ENCODE assay signal across 8 cellular contexts in the genomic region with DNA sequence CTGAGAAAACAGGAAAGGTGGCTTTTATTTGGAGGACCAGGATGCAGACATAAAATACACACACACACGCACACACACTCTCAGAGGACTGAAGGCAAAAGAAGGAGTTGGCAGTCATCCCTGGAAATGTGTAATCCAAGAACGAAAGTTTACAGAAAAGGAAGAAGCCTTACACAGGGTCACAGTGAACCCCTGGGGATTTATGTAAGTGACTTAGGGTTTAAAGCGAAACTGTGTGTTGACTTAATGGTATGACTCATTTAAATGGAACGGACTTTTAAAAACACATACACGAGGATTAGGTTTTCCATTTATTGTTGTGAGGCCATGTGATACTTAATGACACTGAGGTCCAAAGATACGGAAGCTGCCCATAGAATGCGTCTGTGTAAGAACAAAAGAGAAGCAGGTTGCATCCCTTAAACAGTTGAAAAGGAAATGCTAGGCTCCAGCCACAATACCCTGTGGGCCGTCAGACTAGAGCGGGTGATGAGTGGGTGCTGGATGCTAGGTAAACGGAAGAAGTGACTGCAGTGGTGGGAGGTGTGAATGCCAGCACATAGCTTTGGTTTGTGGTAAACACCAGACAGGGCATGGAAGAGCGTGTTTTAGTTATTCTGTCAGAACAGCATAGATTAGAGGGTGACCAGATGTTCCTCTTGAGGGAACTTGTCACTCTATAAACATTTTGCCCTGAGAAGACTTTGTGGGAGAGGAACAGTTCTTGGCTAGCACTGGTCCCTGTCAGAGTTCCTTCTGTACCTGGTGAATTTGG. TPM values are rescaled to one million over a fixed set of nuclear protein-coding genes. Genes with fewer than 3 reads are reported as not detected.
DNase-seq lines count a peak whose midpoint lies in the region; ATAC-seq and FAIRE-seq lines count a peak whose summit lies in the region.

No MANE protein-coding gene starts in this region.

- H3K27ac ChIP-seq in small intestine (ENCODE audit: low read depth in 1 of 2, low read length in 1 of 2) = peak overlapping the region; percentile 52 to 58

- no peak overlapping the region for H3K4me3 ChIP-seq in small intestine (ENCODE audit: low read depth in 1 of 2, low read length in 2 of 2)

- peak overlapping the region; percentile 49 for H3K4me3 Mint-ChIP-seq in activated T-helper 2 cell treated with anti-CD3 and anti-CD28 coated beads, Interferon-gamma antibody, Interleukin-2, Interleukin-4, amounts not matched to agents 10 μg/mL and 5 μg/mL and 100 μg/mL, durations not matched to agents 14 hours and 24 hours and 36 hours (ENCODE audit: low read depth)

- no peaks in the 10 kb centered on the region for H3K36me3 ChIP-seq in small intestine (ENCODE audit: control insufficient read depth in 2 of 2, insufficient read depth in 2 of 2, low read length in 2 of 2)

- H3K27me3 Mint-ChIP-seq in activated T-helper 2 cell treated with anti-CD3 and anti-CD28 coated beads, Interferon-gamma antibody, Interleukin-2, Interleukin-4, amounts not matched to agents 10 μg/mL and 5 μg/mL and 100 μg/mL, durations not matched to agents 14 hours and 24 hours and 36 hours (ENCODE audit: low read depth) = peaks cover 64% of the 10 kb centered on the region

- H3K9me3 Mint-ChIP-seq in activated T-helper 2 cell treated with anti-CD3 and anti-CD28 coated beads, Interferon-gamma antibody, Interleukin-2, Interleukin-4, amounts not matched to agents 10 μg/mL and 5 μg/mL and 100 μg/mL, durations not matched to agents 14 hours and 24 hours and 36 hours = no peaks in the 10 kb centered on the region

- 18 to 23% (median 21%) methylated on average over 11 of the region's 11 CpGs for WGBS in small intestine, 3 donors

- intact Hi-C loops in activated T-helper 2 cell treated with anti-CD3 and anti-CD28 coated beads, Interferon-gamma antibody, Interleukin-2, Interleukin-4, amounts not matched to agents 10 μg/mL and 5 μg/mL and 100 μg/mL, durations not matched to agents 14 hours and 24 hours and 36 hours (cut with micrococcal nuclease) = loop anchor here (1.0 to 5.0 kb wide), 5 partner anchors 8 to 409 kb away; partner anchors contain the start of gene ZNHIT6
- intact Hi-C loops in Right ventricle myocardium superior (cut with DNase I) = no loop called here

- H3K27me3 ChIP-seq in small intestine (ENCODE audit: control insufficient read depth in 2 of 2, insufficient read depth in 2 of 2, low read length in 2 of 2) = no peaks in the 10 kb centered on the region

- no peaks in the 10 kb centered on the region for H3K36me3 Mint-ChIP-seq in activated T-helper 2 cell treated with anti-CD3 and anti-CD28 coated beads, Interferon-gamma antibody, Interleukin-2, Interleukin-4, amounts not matched to agents 10 μg/mL and 5 μg/mL and 100 μg/mL, durations not matched to agents 14 hours and 24 hours and 36 hours (ENCODE audit: low read depth)

- peak; percentile 44 for FAIRE-seq in small intestine (lab: Jason Lieb, UNC)

- H3K27ac Mint-ChIP-seq in activated T-helper 2 cell treated with anti-CD3 and anti-CD28 coated beads, Interferon-gamma antibody, Interleukin-2, Interleukin-4, amounts not matched to agents 10 μg/mL and 5 μg/mL and 100 μg/mL, durations not matched to agents 14 hours and 24 hours and 36 hours = peak overlapping the region; percentile 81

- DNase-seq in NCI-H1417 (lab: John Stamatoyannopoulos, UW) (peak in 2 of 3 experiments; percentile 20 to 49), NCI-H1417 treated with DMSO at 0.1 percent for 48 hours (lab: John Stamatoyannopoulos, UW) (no peak), NCI-H774 (lab: John Stamatoyannopoulos, UW) (peak; percentile 66), Right ventricle myocardium superior (no peak), small intestine (peak; percentile 84), NOMO-1 treated with DMSO at 0.1 percent for 48 hours (lab: John Stamatoyannopoulos, UW; ENCODE audit: unreplicated experiment) (no peak)
- DNase-seq in activated T-helper 2 cell treated with anti-CD3 and anti-CD28 coated beads, Interferon-gamma antibody, Interleukin-2, Interleukin-4, amounts not matched to agents 10 μg/mL and 5 μg/mL and 100 μg/mL, durations not matched to agents 14 hours and 24 hours and 36 hours (ENCODE audit: low spot score) = peak; percentile 28

- H3K4me1 Mint-ChIP-seq in activated T-helper 2 cell treated with anti-CD3 and anti-CD28 coated beads, Interferon-gamma antibody, Interleukin-2, Interleukin-4, amounts not matched to agents 10 μg/mL and 5 μg/mL and 100 μg/mL, durations not matched to agents 14 hours and 24 hours and 36 hours (ENCODE audit: low read depth) = peaks cover 24% of the 10 kb centered on the region

- peak; percentile 95 for ATAC-seq in HG03064 (IDR thresholded peaks at IDR 0.05; ENCODE audit: low read depth, unreplicated experiment)
- ATAC-seq in Right ventricle myocardium superior (ENCODE audit: poor library complexity) = peak; percentile 80

- H3K4me1 ChIP-seq in small intestine (ENCODE audit: control insufficient read depth in 2 of 2, insufficient read depth in 1 of 2, low read depth in 1 of 2, low read length in 1 of 2) = peaks cover 2 to 6% of the 10 kb centered on the region in 2 donors

- H3K9me3 ChIP-seq in small intestine (ENCODE audit: control insufficient read depth, low read depth) = no peaks in the 10 kb centered on the region

RNA-seq across cellular contexts. Expression of gene BCL10, which starts 21.6 kb away (rescaled TPM):
- 24.4 and 27.4 TPM in 2 replicates for total RNA-seq in activated T-helper 2 cell treated with anti-CD3 and anti-CD28 coated beads, Interferon-gamma antibody, Interleukin-2, Interleukin-4, amounts not matched to agents 10 μg/mL and 5 μg/mL and 100 μg/mL, durations not matched to agents 14 hours and 24 hours and 36 hours
- 7.9 TPM for total RNA-seq in Right ventricle myocardium superior
- 10 to 100 TPM; 16.3 to 18.4 (median 17.3) TPM for polyA plus RNA-seq in small intestine

RNA-seq across cellular contexts. Expression of gene C1orf52, which starts 38.6 kb away (rescaled TPM):
- total RNA-seq in activated T-helper 2 cell treated with anti-CD3 and anti-CD28 coated beads, Interferon-gamma antibody, Interleukin-2, Interleukin-4, amounts not matched to agents 10 μg/mL and 5 μg/mL and 100 μg/mL, durations not matched to agents 14 hours and 24 hours and 36 hours = 23.9 and 25.8 TPM in 2 replicates
- 17.8 TPM for total RNA-seq in Right ventricle myocardium superior
- 10 to 100 TPM; 15.9 to 19.5 (median 17.6) TPM for polyA plus RNA-seq in small intestine

Comparison
In these comparisons a context has a peak if more than half of its experiments do, and no peak if none do; other contexts are left out.
1. DNase-seq: peak in NCI-H1417 (2 of 3), NCI-H774 (single experiment), activated T-helper 2 cell treated with anti-CD3 and anti-CD28 coated beads, Interferon-gamma antibody, Interleukin-2, Interleukin-4, amounts not matched to agents 10 μg/mL and 5 μg/mL and 100 μg/mL, durations not matched to agents 14 hours and 24 hours and 36 hours (single experiment) and small intestine (single experiment); none in NCI-H1417 treated with DMSO at 0.1 percent for 48 hours (single experiment), Right ventricle myocardium superior (single experiment) and NOMO-1 treated with DMSO at 0.1 percent for 48 hours (single experiment).